ENCODE assay signal across 15 cellular contexts in genomic region chr9:75228893-75229292, GRCh38.
DNase-seq lines count a peak whose midpoint lies in the region; ATAC-seq and TF ChIP-seq lines count a peak whose summit lies in the region.
"Had no signal": no experiment of that assay in that cellular context is flagged by ENCODE, and none has a peak within 500 bp of the region (broad histone marks: within the 10 kb centered on the region; RNA-seq: fewer than 3 reads in every experiment).

No MANE protein-coding gene starts in this region.

- TF ChIP-seq EP300 in esophagus muscularis mucosa (IDR thresholded peaks at IDR 0.05): no peak

- TF ChIP-seq POLR2A in esophagus muscularis mucosa (IDR thresholded peaks at IDR 0.05; ENCODE audit: low read depth): no peak

- H3K9me3 ChIP-seq in esophagus muscularis mucosa: peaks cover 0 to 9% (median 3%) of the 10 kb centered on the region in 4 donors
- H3K9me3 ChIP-seq in mucosa of descending colon: peaks cover 13% of the 10 kb centered on the region
- H3K9me3 ChIP-seq in tibial artery: peaks cover 0 to 13% (median 0%) of the 10 kb centered on the region in 3 donors
- no peaks in the 10 kb centered on the region for H3K9me3 ChIP-seq in MM.1S (replicated peaks; ENCODE audit: insufficient read depth, low read length)
- H3K9me3 ChIP-seq: SJCRH30 had no signal

- no peaks in the 10 kb centered on the region for H3K27me3 ChIP-seq in esophagus muscularis mucosa
- no peaks in the 10 kb centered on the region for H3K27me3 ChIP-seq in tibial artery
- H3K27me3 ChIP-seq in MM.1S (replicated peaks; ENCODE audit: insufficient read depth, low read length): no peaks in the 10 kb centered on the region

- H3F3A ChIP-seq in MM.1S (ENCODE audit: insufficient read depth, low read length): no peaks in the 10 kb centered on the region

- in situ Hi-C loops in G401 (cut with HindIII; ENCODE audit: low sequenced_read_pairs): no loop called here

- peaks cover 0 to 52% (median 47%) of the 10 kb centered on the region in 4 donors for H3K4me1 ChIP-seq in esophagus muscularis mucosa
- peaks cover 24% of the 10 kb centered on the region for H3K4me1 ChIP-seq in mucosa of descending colon (ENCODE audit: low read depth)
- H3K4me1 ChIP-seq in tibial artery: peaks cover 0 to 49% (median 19%) of the 10 kb centered on the region in 4 donors
- no peaks in the 10 kb centered on the region for H3K4me1 ChIP-seq in MM.1S (ENCODE audit: low read length)
- H3K4me1 ChIP-seq: SJCRH30 had no signal

- no peaks in the 10 kb centered on the region for H3K9me2 ChIP-seq in MM.1S (replicated peaks; ENCODE audit: insufficient read depth, low read length)

- H3K27ac ChIP-seq in esophagus muscularis mucosa (replicated peaks in 1 of 4) (peak overlapping the region; percentile 59 to 80 (median 66)), tibial artery (peak overlapping the region; percentile 76 to 80), MM.1S (ENCODE audit: low read length) (no peak overlapping the region)
- H3K27ac ChIP-seq: SJCRH30 had no signal

- ATAC-seq in mucosa of descending colon: peak; percentile 66

- H3K9ac ChIP-seq in MM.1S (ENCODE audit: low read length): no peak overlapping the region

- DNase-seq in DMS53 (lab: John Stamatoyannopoulos, UW) (peak; percentile 9), DMS53 treated with DMSO at 0.1 percent for 48 hours (lab: John Stamatoyannopoulos, UW; ENCODE audit: unreplicated experiment) (no peak), esophagus muscularis mucosa (ENCODE audit: extremely low spot score) (no peak), mucosa of descending colon (peak in 1 of 3 donors; percentile 51), tibial artery (no peak), G401 (ENCODE audit: low spot score) (no peak), anterior cingulate cortex (lab: John Stamatoyannopoulos, UW) (no peak), MM.1S (no peak)
- DNase-seq: CD4-positive, CD25-positive, alpha-beta regulatory T cell; NCI-H1105; NCI-H1694; NCI-H2081 treated with DMSO at 0.1 percent for 48 hours; NCI-H524; NCI-H82; SJCRH30 had no signal

- WGBS in esophagus muscularis mucosa: 81% methylated on average over 3 of the region's 3 CpGs

- no peak overlapping the region for H2AFZ ChIP-seq in MM.1S (ENCODE audit: low read length)

- H3K4me3 ChIP-seq in esophagus muscularis mucosa: no peak overlapping the region
- no peak overlapping the region for H3K4me3 ChIP-seq in mucosa of descending colon
- no peak overlapping the region for H3K4me3 ChIP-seq in tibial artery
- no peak overlapping the region for H3K4me3 ChIP-seq in MM.1S (ENCODE audit: low read length)
- H3K4me3 ChIP-seq: SJCRH30 had no signal

- intact Hi-C loops in esophagus muscularis mucosa (cut with DNase I) (no loop called here), mucosa of descending colon (cut with DNase I, micrococcal nuclease) (no loop called here), tibial artery (cut with DNase I; ENCODE audit: low total_unique reads) (no loop called here)

- no peak for TF ChIP-seq CTCF in esophagus muscularis mucosa (IDR thresholded peaks at IDR 0.05)
- no peak for TF ChIP-seq CTCF in mucosa of descending colon (IDR thresholded peaks at IDR 0.05)
- TF ChIP-seq CTCF in tibial artery (IDR thresholded peaks at IDR 0.05): no peak
- no peak for TF ChIP-seq CTCF in MM.1S (IDR thresholded peaks at IDR 0.05; ENCODE audit: low read length)

- H3K36me3 ChIP-seq in esophagus muscularis mucosa (no peaks in the 10 kb centered on the region), mucosa of descending colon (ENCODE audit: low read depth) (no peaks in the 10 kb centered on the region), tibial artery (no peaks in the 10 kb centered on the region), MM.1S (replicated peaks; ENCODE audit: insufficient read depth, low read length) (no peaks in the 10 kb centered on the region)
- H3K36me3 ChIP-seq: SJCRH30 had no signal

- no peaks in the 10 kb centered on the region for H3K79me2 ChIP-seq in MM.1S (ENCODE audit: low read length)

- H3K4me2 ChIP-seq in MM.1S (ENCODE audit: low read depth, low read length): no peak overlapping the region

- H4K20me1 ChIP-seq in MM.1S (ENCODE audit: insufficient read depth, low read length): no peaks in the 10 kb centered on the region
